17 cellular contexts compared by ENCODE assay signal in genomic region chr1:215497516-215497915, GRCh38.
"Had no signal": no experiment of that assay in that cellular context is flagged by ENCODE, and none has a peak within 500 bp of the region (broad histone marks: within the 10 kb centered on the region; RNA-seq: fewer than 3 reads in every experiment).

No MANE protein-coding gene starts in this region.

- H3K4me3 ChIP-seq: psoas muscle, right lobe of liver, stomach had no signal

- H3K9me3 ChIP-seq: psoas muscle, right lobe of liver had no signal

- H3K36me3 ChIP-seq: brain microvascular endothelial cell, right lobe of liver, stomach had no signal

- H3K27me3 ChIP-seq: brain microvascular endothelial cell, right lobe of liver, stomach had no signal

- H3K27ac ChIP-seq: brain microvascular endothelial cell, psoas muscle, right lobe of liver, stomach had no signal

- DNase-seq: activated CD4-positive, CD25-positive, alpha-beta regulatory T cell treated with anti-CD3 and anti-CD28 coated beads, Interleukin-2, amount 50 U/mL, for 72 hours; activated naive CD4-positive, alpha-beta T cell; activated naive CD8-positive, alpha-beta T cell treated with anti-CD3 and anti-CD28 coated beads, Interleukin-2, amount 10 ng/mL, durations not matched to agents 7 days and 5 days; activated T-cell treated with anti-CD3 and anti-CD28 coated beads for 4 hours; anterior cingulate cortex; brain microvascular endothelial cell; cortex of kidney; effector memory CD4-positive, alpha-beta T cell; foreskin fibroblast; hippocampal formation; left ventricle myocardium superior; psoas muscle; right lobe of liver; stimulated activated CD4-positive, alpha-beta T cell treated with anti-CD3 and anti-CD28 coated beads, Interleukin-1b, Interleukin-23, amount 100 ng/mL, for 48 hours; stomach; T-helper 9 cell had no signal

- H3K4me1 ChIP-seq: psoas muscle, right lobe of liver, stomach had no signal

- ATAC-seq: left ventricle myocardium superior; natural killer cell treated with Interleukin-12 subunit alpha and Interleukin-12 subunit beta and Interleukin-15 and Interleukin-18, amount 100 ng/mL, for 72 hours; psoas muscle; right lobe of liver had no signal
